In genomic region chr14:61335049-61335448, GRCh38 we compare ENCODE assay signal across 1 cellular context.
TF ChIP-seq lines count a peak whose summit lies in the region.

No MANE protein-coding gene starts in this region.

TF ChIP-seq in SK-N-SH treated with all-trans-retinoic acid at 6 μM for 48 hours, 23 proteins besides CTCF, POLR2A, EP300 and RAD21 (continued from another document):
- TF ChIP-seq PATZ1 (CRISPR knock-in tag; IDR thresholded peaks at IDR 0.05; ENCODE audit: borderline replicate concordance) (no peak), TOX (CRISPR knock-in tag; IDR thresholded peaks at IDR 0.05; ENCODE audit: borderline replicate concordance) (no peak)
TF ChIP-seq in SK-N-SH treated with all-trans-retinoic acid at 6 μM for 48 hours: peak in this region for 0.
